1 cellular context compared by ENCODE assay signal in genomic region chr22:22168941-22169867, GRCh38.
TF ChIP-seq lines count a peak whose summit lies in the region.

No MANE protein-coding gene starts in this region.

TF ChIP-seq in K562, 482 proteins besides CTCF, POLR2A, EP300 and RAD21 (continued from another document and continues in another):
- TF ChIP-seq, protein P1, sequence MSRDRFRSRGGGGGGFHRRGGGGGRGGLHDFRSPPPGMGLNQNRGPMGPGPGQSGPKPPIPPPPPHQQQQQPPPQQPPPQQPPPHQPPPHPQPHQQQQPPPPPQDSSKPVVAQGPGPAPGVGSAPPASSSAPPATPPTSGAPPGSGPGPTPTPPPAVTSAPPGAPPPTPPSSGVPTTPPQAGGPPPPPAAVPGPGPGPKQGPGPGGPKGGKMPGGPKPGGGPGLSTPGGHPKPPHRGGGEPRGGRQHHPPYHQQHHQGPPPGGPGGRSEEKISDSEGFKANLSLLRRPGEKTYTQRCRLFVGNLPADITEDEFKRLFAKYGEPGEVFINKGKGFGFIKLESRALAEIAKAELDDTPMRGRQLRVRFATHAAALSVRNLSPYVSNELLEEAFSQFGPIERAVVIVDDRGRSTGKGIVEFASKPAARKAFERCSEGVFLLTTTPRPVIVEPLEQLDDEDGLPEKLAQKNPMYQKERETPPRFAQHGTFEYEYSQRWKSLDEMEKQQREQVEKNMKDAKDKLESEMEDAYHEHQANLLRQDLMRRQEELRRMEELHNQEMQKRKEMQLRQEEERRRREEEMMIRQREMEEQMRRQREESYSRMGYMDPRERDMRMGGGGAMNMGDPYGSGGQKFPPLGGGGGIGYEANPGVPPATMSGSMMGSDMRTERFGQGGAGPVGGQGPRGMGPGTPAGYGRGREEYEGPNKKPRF (IDR thresholded peaks at IDR 0.05; ENCODE audit: low read depth, low read length): no peak
- TF ChIP-seq, protein P2, sequence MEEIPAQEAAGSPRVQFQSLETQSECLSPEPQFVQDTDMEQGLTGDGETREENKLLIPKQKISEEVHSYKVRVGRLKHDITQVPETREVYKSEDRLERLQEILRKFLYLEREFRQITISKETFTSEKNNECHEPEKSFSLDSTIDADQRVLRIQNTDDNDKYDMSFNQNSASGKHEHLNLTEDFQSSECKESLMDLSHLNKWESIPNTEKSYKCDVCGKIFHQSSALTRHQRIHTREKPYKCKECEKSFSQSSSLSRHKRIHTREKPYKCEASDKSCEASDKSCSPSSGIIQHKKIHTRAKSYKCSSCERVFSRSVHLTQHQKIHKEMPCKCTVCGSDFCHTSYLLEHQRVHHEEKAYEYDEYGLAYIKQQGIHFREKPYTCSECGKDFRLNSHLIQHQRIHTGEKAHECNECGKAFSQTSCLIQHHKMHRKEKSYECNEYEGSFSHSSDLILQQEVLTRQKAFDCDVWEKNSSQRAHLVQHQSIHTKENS (CRISPR knock-in tag; IDR thresholded peaks at IDR 0.05): peak; percentile 89
- TF ChIP-seq BRF1 (IDR thresholded peaks at IDR 0.05; ENCODE audit: borderline replicate concordance, extremely low read depth, insufficient read length) (no peak), MIER1 (IDR thresholded peaks at IDR 0.05; ENCODE audit: low read depth) (no peak), SMAD1 (IDR thresholded peaks at IDR 0.05; ENCODE audit: low read depth, low read length, partially characterized antibody) (no peak), OTX1 (CRISPR knock-in tag; IDR thresholded peaks at IDR 0.05) (no peak), SMC3 (conservative IDR thresholded peaks at IDR 0.05; ENCODE audit: insufficient read depth, low read depth, low read length) (no peak), THAP12 (CRISPR knock-in tag; IDR thresholded peaks at IDR 0.05) (no peak), ZNF584 (CRISPR knock-in tag; IDR thresholded peaks at IDR 0.05; ENCODE audit: low read depth) (no peak), ZNF76 (CRISPR knock-in tag; IDR thresholded peaks at IDR 0.05; ENCODE audit: borderline replicate concordance) (no peak), TAF15 (IDR thresholded peaks at IDR 0.05; ENCODE audit: low read depth, low read length) (no peak), SNRNP70 (optimal IDR thresholded peaks at IDR 0.05; ENCODE audit: low read depth, low read length) (no peak), HDAC8 (tag; IDR thresholded peaks at IDR 0.05) (no peak), SLC30A9 (CRISPR knock-in tag; IDR thresholded peaks at IDR 0.05) (no peak), SMAD4 (CRISPR knock-in tag; conservative IDR thresholded peaks at IDR 0.05) (no peak), ZBED1 (IDR thresholded peaks at IDR 0.05) (no peak), NFATC3 (IDR thresholded peaks at IDR 0.05) (no peak), PHF21A (IDR thresholded peaks at IDR 0.05; ENCODE audit: borderline replicate concordance, low read depth) (no peak), SPI1 (IDR thresholded peaks at IDR 0.05; ENCODE audit: borderline replicate concordance, low read depth, low read length) (no peak), ZNF57 (CRISPR knock-in tag; IDR thresholded peaks at IDR 0.05) (no peak), NCOR1 (IDR thresholded peaks at IDR 0.05) (no peak), ZNF431 (CRISPR knock-in tag; IDR thresholded peaks at IDR 0.05) (no peak), BACH1 (tag; IDR thresholded peaks at IDR 0.05) (no peak), ZNF316 (IDR thresholded peaks at IDR 0.05) (no peak), EZH2 (IDR thresholded peaks at IDR 0.05; ENCODE audit: borderline replicate concordance, low read depth, low read length) (no peak), PTTG1 (tag; IDR thresholded peaks at IDR 0.05; ENCODE audit: low read depth) (0 out of 2 replicates have a peak, but pooled peaks have one; percentile 13), CREBBP (IDR thresholded peaks at IDR 0.05; ENCODE audit: low read depth, low read length) (no peak), HINFP (tag; conservative IDR thresholded peaks at IDR 0.05; ENCODE audit: low read depth) (0 out of 2 replicates have a peak, but pooled peaks have one; percentile 3), C11orf30 (IDR thresholded peaks at IDR 0.05; ENCODE audit: low read depth) (no peak), YY1 (IDR thresholded peaks at IDR 0.05; ENCODE audit: borderline replicate concordance in 1 of 3, control insufficient read depth in 1 of 3, extremely low read depth in 1 of 3, insufficient read depth in 3 of 3, insufficient read length in 1 of 3, insufficient replicate concordance in 2 of 3, low read depth in 1 of 3, low read length in 2 of 3) (no peak), RHOXF2B (CRISPR knock-in tag; conservative IDR thresholded peaks at IDR 0.05) (no peak)
- TF ChIP-seq, protein P3, sequence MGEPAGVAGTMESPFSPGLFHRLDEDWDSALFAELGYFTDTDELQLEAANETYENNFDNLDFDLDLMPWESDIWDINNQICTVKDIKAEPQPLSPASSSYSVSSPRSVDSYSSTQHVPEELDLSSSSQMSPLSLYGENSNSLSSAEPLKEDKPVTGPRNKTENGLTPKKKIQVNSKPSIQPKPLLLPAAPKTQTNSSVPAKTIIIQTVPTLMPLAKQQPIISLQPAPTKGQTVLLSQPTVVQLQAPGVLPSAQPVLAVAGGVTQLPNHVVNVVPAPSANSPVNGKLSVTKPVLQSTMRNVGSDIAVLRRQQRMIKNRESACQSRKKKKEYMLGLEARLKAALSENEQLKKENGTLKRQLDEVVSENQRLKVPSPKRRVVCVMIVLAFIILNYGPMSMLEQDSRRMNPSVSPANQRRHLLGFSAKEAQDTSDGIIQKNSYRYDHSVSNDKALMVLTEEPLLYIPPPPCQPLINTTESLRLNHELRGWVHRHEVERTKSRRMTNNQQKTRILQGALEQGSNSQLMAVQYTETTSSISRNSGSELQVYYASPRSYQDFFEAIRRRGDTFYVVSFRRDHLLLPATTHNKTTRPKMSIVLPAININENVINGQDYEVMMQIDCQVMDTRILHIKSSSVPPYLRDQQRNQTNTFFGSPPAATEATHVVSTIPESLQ (CRISPR knock-in tag; IDR thresholded peaks at IDR 0.05): no peak
- TF ChIP-seq, protein P4, sequence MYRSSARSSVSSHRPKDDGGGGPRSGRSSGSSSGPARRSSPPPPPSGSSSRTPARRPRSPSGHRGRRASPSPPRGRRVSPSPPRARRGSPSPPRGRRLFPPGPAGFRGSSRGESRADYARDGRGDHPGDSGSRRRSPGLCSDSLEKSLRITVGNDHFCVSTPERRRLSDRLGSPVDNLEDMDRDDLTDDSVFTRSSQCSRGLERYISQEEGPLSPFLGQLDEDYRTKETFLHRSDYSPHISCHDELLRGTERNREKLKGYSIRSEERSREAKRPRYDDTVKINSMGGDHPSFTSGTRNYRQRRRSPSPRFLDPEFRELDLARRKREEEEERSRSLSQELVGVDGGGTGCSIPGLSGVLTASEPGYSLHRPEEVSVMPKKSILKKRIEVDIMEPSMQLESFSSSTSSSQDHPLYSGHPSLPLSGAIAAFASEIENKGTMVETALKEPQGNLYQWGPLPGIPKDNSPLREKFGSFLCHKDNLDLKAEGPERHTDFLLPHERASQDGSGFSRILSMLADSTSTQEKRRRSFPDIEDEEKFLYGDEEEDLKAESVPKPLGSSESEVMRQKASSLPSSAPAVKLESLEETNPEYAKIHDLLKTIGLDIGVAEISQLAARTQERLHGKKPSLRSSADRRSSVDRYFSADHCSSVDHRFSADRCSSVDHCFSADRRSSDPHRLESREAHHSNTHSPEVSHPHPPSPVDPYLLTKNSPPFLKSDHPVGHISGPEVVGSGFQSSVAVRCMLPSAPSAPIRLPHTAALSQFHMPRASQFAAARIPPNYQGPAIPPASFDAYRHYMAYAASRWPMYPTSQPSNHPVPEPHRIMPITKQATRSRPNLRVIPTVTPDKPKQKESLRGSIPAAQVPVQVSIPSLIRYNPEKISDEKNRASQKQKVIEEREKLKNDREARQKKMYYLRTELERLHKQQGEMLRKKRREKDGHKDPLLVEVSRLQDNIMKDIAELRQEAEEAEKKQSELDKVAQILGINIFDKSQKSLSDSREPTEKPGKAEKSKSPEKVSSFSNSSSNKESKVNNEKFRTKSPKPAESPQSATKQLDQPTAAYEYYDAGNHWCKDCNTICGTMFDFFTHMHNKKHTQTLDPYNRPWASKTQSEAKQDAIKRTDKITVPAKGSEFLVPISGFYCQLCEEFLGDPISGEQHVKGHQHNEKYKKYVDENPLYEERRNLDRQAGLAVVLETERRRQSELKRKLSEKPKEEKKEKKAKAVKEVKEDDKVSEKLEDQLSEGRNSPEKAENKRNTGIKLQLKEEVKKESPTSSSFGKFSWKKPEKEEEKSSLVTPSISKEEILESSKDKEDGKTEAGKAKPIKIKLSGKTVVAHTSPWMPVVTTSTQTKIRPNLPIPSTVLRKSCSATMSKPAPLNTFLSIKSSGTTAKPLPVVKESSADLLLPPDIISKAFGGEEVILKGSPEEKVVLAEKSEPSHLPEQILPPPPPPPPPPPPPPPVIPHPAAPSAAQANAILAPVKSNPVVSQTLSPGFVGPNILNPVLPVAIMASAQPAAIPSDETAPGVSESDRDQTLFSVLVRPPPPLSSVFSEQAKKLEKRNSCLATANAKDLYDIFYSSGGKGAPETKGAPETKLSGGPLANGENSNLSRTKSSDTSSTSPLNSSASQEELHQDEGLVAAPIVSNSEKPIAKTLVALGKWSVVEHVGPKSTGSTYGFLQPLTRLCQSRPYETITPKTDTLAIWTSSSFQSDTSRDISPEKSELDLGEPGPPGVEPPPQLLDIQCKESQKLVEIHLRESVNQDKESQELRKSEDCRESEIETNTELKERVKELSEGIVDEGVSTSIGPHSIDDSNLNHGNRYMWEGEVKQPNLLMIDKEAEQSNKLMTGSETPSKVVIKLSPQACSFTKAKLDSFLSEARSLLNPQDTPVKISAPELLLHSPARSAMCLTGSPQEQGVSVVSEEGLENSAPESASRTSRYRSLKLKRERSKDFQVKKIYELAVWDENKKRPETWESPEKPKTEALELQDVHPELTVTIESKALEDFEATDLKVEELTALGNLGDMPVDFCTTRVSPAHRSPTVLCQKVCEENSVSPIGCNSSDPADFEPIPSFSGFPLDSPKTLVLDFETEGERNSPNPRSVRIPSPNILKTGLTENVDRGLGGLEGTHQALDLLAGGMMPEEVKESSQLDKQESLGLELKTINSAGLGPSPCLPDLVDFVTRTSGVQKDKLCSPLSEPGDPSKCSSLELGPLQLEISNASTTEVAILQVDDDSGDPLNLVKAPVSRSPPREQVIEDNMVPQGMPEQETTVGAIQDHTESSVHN (IDR thresholded peaks at IDR 0.05; ENCODE audit: borderline replicate concordance in 1 of 2, low read depth in 1 of 2): no peak; a peak in 3 of 4 replicates
- TF ChIP-seq, protein P5, sequence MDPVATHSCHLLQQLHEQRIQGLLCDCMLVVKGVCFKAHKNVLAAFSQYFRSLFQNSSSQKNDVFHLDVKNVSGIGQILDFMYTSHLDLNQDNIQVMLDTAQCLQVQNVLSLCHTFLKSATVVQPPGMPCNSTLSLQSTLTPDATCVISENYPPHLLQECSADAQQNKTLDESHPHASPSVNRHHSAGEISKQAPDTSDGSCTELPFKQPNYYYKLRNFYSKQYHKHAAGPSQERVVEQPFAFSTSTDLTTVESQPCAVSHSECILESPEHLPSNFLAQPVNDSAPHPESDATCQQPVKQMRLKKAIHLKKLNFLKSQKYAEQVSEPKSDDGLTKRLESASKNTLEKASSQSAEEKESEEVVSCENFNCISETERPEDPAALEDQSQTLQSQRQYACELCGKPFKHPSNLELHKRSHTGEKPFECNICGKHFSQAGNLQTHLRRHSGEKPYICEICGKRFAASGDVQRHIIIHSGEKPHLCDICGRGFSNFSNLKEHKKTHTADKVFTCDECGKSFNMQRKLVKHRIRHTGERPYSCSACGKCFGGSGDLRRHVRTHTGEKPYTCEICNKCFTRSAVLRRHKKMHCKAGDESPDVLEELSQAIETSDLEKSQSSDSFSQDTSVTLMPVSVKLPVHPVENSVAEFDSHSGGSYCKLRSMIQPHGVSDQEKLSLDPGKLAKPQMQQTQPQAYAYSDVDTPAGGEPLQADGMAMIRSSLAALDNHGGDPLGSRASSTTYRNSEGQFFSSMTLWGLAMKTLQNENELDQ (CRISPR knock-in tag; IDR thresholded peaks at IDR 0.05; ENCODE audit: borderline replicate concordance): peak; percentile 74; the same call in 1 of the 2 replicates
